ENCODE assay signal across 27 cellular contexts in the genomic region with DNA sequence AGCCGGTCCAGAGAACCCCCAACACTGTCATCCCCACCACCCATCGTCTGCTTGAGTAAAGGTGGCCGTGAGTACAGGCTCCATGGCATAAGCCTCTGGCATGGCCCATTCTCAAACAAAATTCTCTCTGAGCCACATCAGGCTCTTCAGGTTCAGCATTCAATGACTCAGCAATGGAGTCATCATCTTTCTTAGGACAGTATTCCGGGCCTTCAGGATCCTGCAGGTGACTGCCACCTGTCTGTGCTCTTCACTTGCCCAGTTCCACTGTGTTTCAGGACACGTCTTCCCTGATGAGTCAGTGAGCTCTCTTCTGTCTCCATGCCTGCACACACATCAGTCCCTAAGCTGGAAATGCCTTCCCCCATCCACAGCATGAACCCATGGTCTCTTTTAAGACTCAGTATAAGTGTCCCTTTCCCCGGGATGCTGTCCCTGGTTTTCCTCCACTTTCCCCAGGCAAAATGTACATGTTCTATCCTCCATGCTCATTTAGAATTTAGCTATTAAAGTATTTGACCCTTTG.
A peak's percentile ranks its signal among the peaks of the same experiment; 100 is the strongest.
DNase-seq lines count a peak whose midpoint lies in the region; ATAC-seq, FAIRE-seq and TF ChIP-seq lines count a peak whose summit lies in the region.
"Had no signal": no experiment of that assay in that cellular context is flagged by ENCODE, and none has a peak within 500 bp of the region (broad histone marks: within the 10 kb centered on the region; RNA-seq: fewer than 3 reads in every experiment).

No MANE protein-coding gene starts in this region.

- no peak for TF ChIP-seq CTCF in MCF 10A (IDR thresholded peaks at IDR 0.05; ENCODE audit: unreplicated experiment)
- no peak for TF ChIP-seq CTCF in breast epithelium (IDR thresholded peaks at IDR 0.05)
- no peak for TF ChIP-seq CTCF in thyroid gland (IDR thresholded peaks at IDR 0.05)

- TF ChIP-seq POLR2A in breast epithelium (IDR thresholded peaks at IDR 0.05), result no peak
- no peak for TF ChIP-seq POLR2A in thyroid gland (IDR thresholded peaks at IDR 0.05)
- TF ChIP-seq POLR2A in GM12891 (IDR thresholded peaks at IDR 0.05; ENCODE audit: low read depth, low read length), result no peak

- CTCF ChIA-PET in MCF 10A (lab: Yijun Ruan, JAX), result no interaction called here

- ATAC-seq in activated T-helper 17 cell treated with anti-CD3 and anti-CD28 coated beads, Interleukin-2, amount 50 U/mL, for 72 hours (replicated peaks), result no peak
- ATAC-seq: activated CD8-positive, alpha-beta T cell treated with anti-CD3 and anti-CD28 coated beads, Interleukin-2, amount 10 ng/mL, durations not matched to agents 7 days and 5 days; stimulated activated naive B cell treated with anti-CD40 and anti-IgM and Interleukin-4, amounts not matched to agents 10 μg/mL and 1 μg/mL and 100 μg/mL, for 72 hours had no signal

- H3K36me3 Mint-ChIP-seq in MCF 10A (ENCODE audit: insufficient read depth, unreplicated experiment), result no peaks in the 10 kb centered on the region
- H3K36me3 Mint-ChIP-seq in activated T-helper 17 cell treated with anti-CD3 and anti-CD28 coated beads, Interleukin-2, amount 50 U/mL, for 72 hours (ENCODE audit: low read depth), result no peaks in the 10 kb centered on the region

- no peak overlapping the region for H3K27ac Mint-ChIP-seq in MCF 10A (ENCODE audit: low read depth, unreplicated experiment)
- H3K27ac Mint-ChIP-seq in activated T-helper 17 cell treated with anti-CD3 and anti-CD28 coated beads, Interleukin-2, amount 50 U/mL, for 72 hours, result peak overlapping the region; percentile 3
- H3K27ac Mint-ChIP-seq: activated CD8-positive, alpha-beta T cell treated with anti-CD3 and anti-CD28 coated beads, Interleukin-2, amount 10 ng/mL, durations not matched to agents 7 days and 5 days; activated naive CD4-positive, alpha-beta T cell treated with anti-CD3 and anti-CD28 coated beads, Interleukin-2, amount 50 U/mL, for 24 hours; activated T-helper 2 cell treated with anti-CD3 and anti-CD28 coated beads, Interferon-gamma antibody, Interleukin-2, Interleukin-4, amounts not matched to agents 10 μg/mL and 5 μg/mL and 100 μg/mL, durations not matched to agents 14 hours and 24 hours and 36 hours; stimulated activated naive B cell treated with anti-CD40 and anti-IgM and Interleukin-4, amounts not matched to agents 10 μg/mL and 1 μg/mL and 100 μg/mL, for 72 hours had no signal

- H3K4me1 Mint-ChIP-seq in MCF 10A (ENCODE audit: insufficient read depth, unreplicated experiment), result peaks cover 7% of the 10 kb centered on the region
- H3K4me1 Mint-ChIP-seq in activated T-helper 17 cell treated with anti-CD3 and anti-CD28 coated beads, Interleukin-2, amount 50 U/mL, for 72 hours, result no peaks in the 10 kb centered on the region
- H3K4me1 Mint-ChIP-seq: activated naive CD4-positive, alpha-beta T cell treated with anti-CD3 and anti-CD28 coated beads, Interleukin-2, amount 50 U/mL, for 24 hours had no signal

- DNase-seq in MCF 10A (ENCODE audit: unreplicated experiment) (peak; percentile 16), breast epithelium (ENCODE audit: low spot score in 2 of 2) (no peak), kidney tubule cell (ENCODE audit: low spot score) (peak; percentile 72), thyroid gland (no peak), GM12891 (ENCODE audit: insufficient read length, low spot score) (no peak), NCI-H748 (lab: John Stamatoyannopoulos, UW; ENCODE audit: unreplicated experiment) (no peak), NCI-H1417 (lab: John Stamatoyannopoulos, UW) (no peak)
- DNase-seq: 8988T; activated CD4-positive, alpha-beta T cell treated with anti-CD3 and anti-CD28 coated beads for 4 hours; activated CD8-positive, alpha-beta T cell treated with anti-CD3 and anti-CD28 coated beads, Interleukin-2, amount 10 ng/mL, durations not matched to agents 7 days and 5 days; amygdala; brain microvascular endothelial cell; DND-41; GOT3; left ventricle myocardium inferior; naive B cell; NCI-H1048; NCI-H1694; nucleus accumbens; stimulated activated naive B cell treated with anti-CD40 and anti-IgM and Interleukin-4, amounts not matched to agents 10 μg/mL and 1 μg/mL and 100 μg/mL, for 72 hours; WERI-Rb-1 had no signal

- H3K27me3 Mint-ChIP-seq in MCF 10A (ENCODE audit: insufficient read depth, unreplicated experiment), result no peaks in the 10 kb centered on the region
- H3K27me3 Mint-ChIP-seq in activated T-helper 17 cell treated with anti-CD3 and anti-CD28 coated beads, Interleukin-2, amount 50 U/mL, for 72 hours, result no peaks in the 10 kb centered on the region
- H3K27me3 Mint-ChIP-seq: activated naive CD4-positive, alpha-beta T cell treated with anti-CD3 and anti-CD28 coated beads, Interleukin-2, amount 50 U/mL, for 24 hours; naive B cell; stimulated activated naive B cell treated with anti-CD40 and anti-IgM and Interleukin-4, amounts not matched to agents 10 μg/mL and 1 μg/mL and 100 μg/mL, for 72 hours had no signal

- H3K27me3 ChIP-seq in breast epithelium (no peaks in the 10 kb centered on the region), thyroid gland (no peaks in the 10 kb centered on the region)
- H3K27me3 ChIP-seq: brain microvascular endothelial cell, suprapubic skin had no signal

- no peak overlapping the region for H3K27ac ChIP-seq in breast epithelium
- peak overlapping the region in 2 of 3 donors; percentile 73 to 96 for H3K27ac ChIP-seq in thyroid gland
- H3K27ac ChIP-seq: brain microvascular endothelial cell, C4-2B, left ventricle myocardium inferior, suprapubic skin, WERI-Rb-1 had no signal

- H3K36me3 ChIP-seq in breast epithelium (no peaks in the 10 kb centered on the region), thyroid gland (no peaks in the 10 kb centered on the region)
- H3K36me3 ChIP-seq: brain microvascular endothelial cell, left ventricle myocardium inferior, suprapubic skin, WERI-Rb-1 had no signal

- POLR2A ChIA-PET in MCF 10A (lab: Yijun Ruan, JAX), result no interaction called here

- no peaks in the 10 kb centered on the region for H3K4me1 ChIP-seq in breast epithelium
- H3K4me1 ChIP-seq in thyroid gland, result peaks cover 19 to 30% of the 10 kb centered on the region in 2 donors
- H3K4me1 ChIP-seq: suprapubic skin had no signal

- FAIRE-seq in GM12891 (lab: Jason Lieb, UNC), result no peak

- H3K9me3 Mint-ChIP-seq in MCF 10A (ENCODE audit: unreplicated experiment), result peaks cover 21% of the 10 kb centered on the region
- H3K9me3 Mint-ChIP-seq in activated T-helper 17 cell treated with anti-CD3 and anti-CD28 coated beads, Interleukin-2, amount 50 U/mL, for 72 hours, result peaks cover 7% of the 10 kb centered on the region

- H3K4me3 ChIP-seq in breast epithelium, result no peak overlapping the region
- no peak overlapping the region for H3K4me3 ChIP-seq in thyroid gland (replicated peaks in 1 of 3)
- H3K4me3 ChIP-seq: left ventricle myocardium inferior, suprapubic skin had no signal

- no TSS peak for BruUV-seq in MCF 10A (replicated peaks; lab: Mats Ljungman, UMichigan)

- H3K4me3 Mint-ChIP-seq in MCF 10A (ENCODE audit: unreplicated experiment), result no peak overlapping the region
- H3K4me3 Mint-ChIP-seq in activated T-helper 17 cell treated with anti-CD3 and anti-CD28 coated beads, Interleukin-2, amount 50 U/mL, for 72 hours, result no peak overlapping the region
- H3K4me3 Mint-ChIP-seq: activated CD8-positive, alpha-beta T cell treated with anti-CD3 and anti-CD28 coated beads, Interleukin-2, amount 10 ng/mL, durations not matched to agents 7 days and 5 days; activated naive CD4-positive, alpha-beta T cell treated with anti-CD3 and anti-CD28 coated beads, Interleukin-2, amount 50 U/mL, for 24 hours; mesothelial cell of epicardium; naive B cell; stimulated activated naive B cell treated with anti-CD40 and anti-IgM and Interleukin-4, amounts not matched to agents 10 μg/mL and 1 μg/mL and 100 μg/mL, for 72 hours had no signal

- WGBS in thyroid gland, 2 donors, result 93 to 98% methylated on average over 6 of the region's 6 CpGs

- intact Hi-C loops in MCF 10A (cut with micrococcal nuclease), result no loop called here
- intact Hi-C loops in breast epithelium (cut with DNase I; ENCODE audit: low total_unique reads), result no loop called here
- intact Hi-C loops in thyroid gland (cut with DNase I), result no loop called here

- H3K9me3 ChIP-seq in breast epithelium (no peaks in the 10 kb centered on the region), thyroid gland (no peaks in the 10 kb centered on the region)
- H3K9me3 ChIP-seq: left ventricle myocardium inferior, suprapubic skin had no signal

TF ChIP-seq in GM12891, 5 proteins besides CTCF, POLR2A, EP300 and RAD21:
- TF ChIP-seq PAX5 (IDR thresholded peaks at IDR 0.05; ENCODE audit: insufficient read depth, low read length, severe bottlenecking) (no peak), POLR2AphosphoS5 (IDR thresholded peaks at IDR 0.05; ENCODE audit: low read depth, low read length) (no peak), TAF1 (IDR thresholded peaks at IDR 0.05; ENCODE audit: low read depth, low read length) (no peak), SPI1 (IDR thresholded peaks at IDR 0.05; ENCODE audit: low read depth, low read length) (no peak), POU2F2 (IDR thresholded peaks at IDR 0.05; ENCODE audit: low read depth, low read length) (no peak)

Comparison
In these comparisons a context has a peak if more than half of its experiments do, and no peak if none do; other contexts are left out.
1. DNase-seq: peak in MCF 10A (single experiment) and kidney tubule cell (single experiment); none in breast epithelium (0 of 2), thyroid gland (0 of 2), GM12891 (single experiment), NCI-H748 (single experiment) and NCI-H1417 (0 of 3).
2. H3K27ac ChIP-seq: peak in thyroid gland (2 of 3); none in breast epithelium (0 of 2).